Comparison of ENCODE assay signal across 2 cellular contexts in genomic region chr6:28888097-28888496, GRCh38.
TF ChIP-seq lines count a peak whose summit lies in the region.

No MANE protein-coding gene starts in this region.

TF ChIP-seq in HepG2, 621 proteins besides CTCF, POLR2A, EP300 and RAD21:
- TF ChIP-seq ZNF121 (CRISPR knock-in tag; IDR thresholded peaks at IDR 0.05) (0 out of 2 replicates have a peak, but pooled peaks have one; percentile 10), ZBTB20 (CRISPR knock-in tag; IDR thresholded peaks at IDR 0.05; ENCODE audit: borderline replicate concordance, low read depth) (no peak)

TF ChIP-seq in K562, 482 proteins besides CTCF, POLR2A, EP300 and RAD21:
- TF ChIP-seq RBM25 (IDR thresholded peaks at IDR 0.05; ENCODE audit: low read depth, low read length, severe bottlenecking) = peak; percentile 13
- peak; percentile 53; the same call in 1 of the 2 replicates for TF ChIP-seq BCOR (IDR thresholded peaks at IDR 0.05)
- no peak for TF ChIP-seq ZMIZ1 (IDR thresholded peaks at IDR 0.05; ENCODE audit: low read depth in 2 of 2, low read length in 2 of 2)
- TF ChIP-seq KDM1A (IDR thresholded peaks at IDR 0.05) = no peak
- peak; percentile 84 for TF ChIP-seq ZNF121 (CRISPR knock-in tag; conservative IDR thresholded peaks at IDR 0.05)
